In genomic region chr3:71075481-71075880, GRCh38 we compare ENCODE assay signal across 19 cellular contexts.
A peak's percentile ranks its signal among the peaks of the same experiment; 100 is the strongest.
DNase-seq lines count a peak whose midpoint lies in the region; ATAC-seq and TF ChIP-seq lines count a peak whose summit lies in the region.
"Had no signal": no experiment of that assay in that cellular context is flagged by ENCODE, and none has a peak within 500 bp of the region (broad histone marks: within the 10 kb centered on the region; RNA-seq: fewer than 3 reads in every experiment).

No MANE protein-coding gene starts in this region.

- intact Hi-C loops in CD8-positive, alpha-beta T cell (cut with DNase I, micrococcal nuclease), result loop anchor here in 1 of 2 experiments (10.0 kb wide), 1 partner anchor 521 kb away; no protein-coding TSS in a partner anchor
- intact Hi-C loops in adrenal gland (cut with DNase I), result no loop called here

- no peak overlapping the region for H2AK5ac ChIP-seq in mesendoderm (ENCODE audit: low read length)

- 98 to 100% (median 99%) methylated on average over 2 of the region's 2 CpGs for WGBS in adrenal gland, 4 donors
- no CpG with 5 or more reads among the region's 2 CpGs for WGBS in mesendoderm (ENCODE audit: extremely low coverage, insufficient coverage, low lambda C conversion rate)

- H4K20me1 ChIP-seq in osteoblast (ENCODE audit: insufficient read depth, low read length), result peaks cover 5% of the 10 kb centered on the region

- peaks cover 16% of the 10 kb centered on the region for H3K36me3 ChIP-seq in CD4-positive, CD25-positive, alpha-beta regulatory T cell (ENCODE audit: control insufficient read depth, insufficient read depth, low read length)
- no peaks in the 10 kb centered on the region for H3K36me3 ChIP-seq in CD8-positive, alpha-beta T cell (ENCODE audit: insufficient read depth, low read length)
- H3K36me3 ChIP-seq in osteoblast (ENCODE audit: insufficient read depth, low read length) (peaks cover 3% of the 10 kb centered on the region), SJCRH30 (no peaks in the 10 kb centered on the region), adrenal gland (replicated peaks in 1 of 2) (no peaks in the 10 kb centered on the region), mesendoderm (ENCODE audit: control insufficient read depth, insufficient read depth, low read length) (no peaks in the 10 kb centered on the region)
- H3K36me3 ChIP-seq: BE2C, Peyer's patch had no signal

- peaks cover 16% of the 10 kb centered on the region for H3K36me3 Mint-ChIP-seq in CD4-positive, CD25-positive, alpha-beta regulatory T cell
- H3K36me3 Mint-ChIP-seq in CD8-positive, alpha-beta T cell, result peaks cover 28% of the 10 kb centered on the region
- H3K36me3 Mint-ChIP-seq in activated naive CD8-positive, alpha-beta T cell treated with anti-CD3 and anti-CD28 coated beads, Interleukin-2, amount 50 U/mL, for 24 hours (ENCODE audit: low read depth), result peaks cover 55% of the 10 kb centered on the region
- H3K36me3 Mint-ChIP-seq: WTC11 had no signal

- H2BK15ac ChIP-seq in mesendoderm (replicated peaks; ENCODE audit: low read depth), result no peak overlapping the region

- POLR2A ChIA-PET in CD8-positive, alpha-beta T cell (lab: Charles Lee), result no interaction called here

- no peak overlapping the region for H3K23ac ChIP-seq in mesendoderm (ENCODE audit: low read length)

- no peak for TF ChIP-seq POLR2A in adrenal gland (IDR thresholded peaks at IDR 0.05)

- DNase-seq in CD4-positive, CD25-positive, alpha-beta regulatory T cell, result no peak
- DNase-seq in CD8-positive, alpha-beta T cell, result no peak
- DNase-seq in activated naive CD8-positive, alpha-beta T cell treated with anti-CD3 and anti-CD28 coated beads, Interleukin-2, amount 50 U/mL, for 24 hours, result no peak
- DNase-seq in osteoblast (ENCODE audit: insufficient read length, low spot score, missing footprints) (no peak), SJCRH30 (no peak), adrenal gland (no peak), DMS 273 (lab: John Stamatoyannopoulos, UW; ENCODE audit: unreplicated experiment) (no peak), mesendoderm (no peak)
- DNase-seq: activated gamma-delta T cell; BE2C; endodermal cell; NCI-H1105 treated with DMSO at 0.1 percent for 48 hours; NCI-H2081 treated with DMSO at 0.1 percent for 48 hours; NK-92 treated with Interleukin-12 subunit alpha and Interleukin-12 subunit beta, amount 100 ng/mL, for 24 hours; Peyer's patch; spleen; stimulated activated CD4-positive, alpha-beta T cell treated with anti-CD3 and anti-CD28 coated beads, Interleukin-4, amount 100 ng/mL, for 24 hours had no signal

- H3K56ac ChIP-seq in mesendoderm (ENCODE audit: low read length), result no peak overlapping the region

- no peak overlapping the region for H2BK5ac ChIP-seq in mesendoderm (ENCODE audit: low read length)

- H3K27me3 ChIP-seq in CD4-positive, CD25-positive, alpha-beta regulatory T cell (ENCODE audit: control insufficient read depth, insufficient read depth, low read length), result no peaks in the 10 kb centered on the region
- H3K27me3 ChIP-seq in CD8-positive, alpha-beta T cell (ENCODE audit: insufficient read depth, low read length), result no peaks in the 10 kb centered on the region
- H3K27me3 ChIP-seq in osteoblast (ENCODE audit: insufficient read depth, low read length) (no peaks in the 10 kb centered on the region), SJCRH30 (no peaks in the 10 kb centered on the region), adrenal gland (no peaks in the 10 kb centered on the region), mesendoderm (ENCODE audit: insufficient read depth, low read length, poor library complexity) (no peaks in the 10 kb centered on the region)
- H3K27me3 ChIP-seq: BE2C, Peyer's patch, spleen had no signal

- H3K79me1 ChIP-seq in mesendoderm (ENCODE audit: low read length), result no peaks in the 10 kb centered on the region

- no peak overlapping the region for H2AFZ ChIP-seq in osteoblast (ENCODE audit: low read length)

- no peak for TF ChIP-seq CTCF in CD8-positive, alpha-beta T cell (IDR thresholded peaks at IDR 0.05)
- TF ChIP-seq CTCF in osteoblast (IDR thresholded peaks at IDR 0.05; ENCODE audit: extremely low read depth, low read depth, low read length) (no peak), adrenal gland (IDR thresholded peaks at IDR 0.05) (no peak)

- H3K27me3 Mint-ChIP-seq in CD4-positive, CD25-positive, alpha-beta regulatory T cell, result no peaks in the 10 kb centered on the region
- H3K27me3 Mint-ChIP-seq in CD8-positive, alpha-beta T cell (ENCODE audit: low read depth), result no peaks in the 10 kb centered on the region
- H3K27me3 Mint-ChIP-seq in activated naive CD8-positive, alpha-beta T cell treated with anti-CD3 and anti-CD28 coated beads, Interleukin-2, amount 50 U/mL, for 24 hours, result no peaks in the 10 kb centered on the region

- H3K27ac Mint-ChIP-seq in CD4-positive, CD25-positive, alpha-beta regulatory T cell, result peak overlapping the region; percentile 57 to 83 (median 81)
- peak overlapping the region; percentile 81 for H3K27ac Mint-ChIP-seq in CD8-positive, alpha-beta T cell
- H3K27ac Mint-ChIP-seq in activated naive CD8-positive, alpha-beta T cell treated with anti-CD3 and anti-CD28 coated beads, Interleukin-2, amount 50 U/mL, for 24 hours, result peak overlapping the region; percentile 89
- H3K27ac Mint-ChIP-seq: endodermal cell; T-helper 2 cell treated with Interferon-gamma antibody and Interleukin-4, amounts not matched to agents 5 μg/mL and 100 μg/mL, for 36 hours had no signal

- H4K5ac ChIP-seq in mesendoderm (ENCODE audit: low read length), result no peak overlapping the region

- no peak overlapping the region for H3K4me3 ChIP-seq in CD4-positive, CD25-positive, alpha-beta regulatory T cell (ENCODE audit: low read depth, low read length)
- H3K4me3 ChIP-seq in CD8-positive, alpha-beta T cell (ENCODE audit: low read depth, low read length), result no peak overlapping the region
- H3K4me3 ChIP-seq in osteoblast (ENCODE audit: insufficient read depth, low read length), result no peak overlapping the region
- no peak overlapping the region for H3K4me3 ChIP-seq in SJCRH30
- no peak overlapping the region for H3K4me3 ChIP-seq in adrenal gland
- no peak overlapping the region for H3K4me3 ChIP-seq in mesendoderm (ENCODE audit: low read length)
- H3K4me3 ChIP-seq: Peyer's patch, spleen had no signal

- peak in 1 of 2 donors; percentile 30 for ATAC-seq in CD4-positive, CD25-positive, alpha-beta regulatory T cell (ENCODE audit: low read depth in 2 of 2)
- ATAC-seq in CD8-positive, alpha-beta T cell, result peak; percentile 56
- peak; percentile 25 for ATAC-seq in activated naive CD8-positive, alpha-beta T cell treated with anti-CD3 and anti-CD28 coated beads, Interleukin-2, amount 50 U/mL, for 24 hours
- ATAC-seq: WTC11 had no signal

- peaks cover 0 to 2% (median 0%) of the 10 kb centered on the region in 7 donors for H3K9me3 Mint-ChIP-seq in CD4-positive, CD25-positive, alpha-beta regulatory T cell
- no peaks in the 10 kb centered on the region for H3K9me3 Mint-ChIP-seq in CD8-positive, alpha-beta T cell
- H3K9me3 Mint-ChIP-seq in activated naive CD8-positive, alpha-beta T cell treated with anti-CD3 and anti-CD28 coated beads, Interleukin-2, amount 50 U/mL, for 24 hours, result no peaks in the 10 kb centered on the region
- H3K9me3 Mint-ChIP-seq: endodermal cell; T-helper 2 cell treated with Interferon-gamma antibody and Interleukin-4, amounts not matched to agents 5 μg/mL and 100 μg/mL, for 36 hours; WTC11 had no signal

- CTCF ChIA-PET in CD8-positive, alpha-beta T cell (lab: Charles Lee), result interaction anchor here (1.0 kb wide), 1 partner anchor 53 kb away, joined by 3 read pairs; no protein-coding TSS in a partner anchor

- no peaks in the 10 kb centered on the region for H3K9me3 ChIP-seq in CD4-positive, CD25-positive, alpha-beta regulatory T cell (ENCODE audit: control insufficient read depth in 2 of 2, low read length in 2 of 2)
- H3K9me3 ChIP-seq in CD8-positive, alpha-beta T cell (ENCODE audit: low read length), result no peaks in the 10 kb centered on the region
- H3K9me3 ChIP-seq in osteoblast (ENCODE audit: low read depth, low read length), result no peaks in the 10 kb centered on the region
- H3K9me3 ChIP-seq in SJCRH30 (replicated peaks), result no peaks in the 10 kb centered on the region
- no peaks in the 10 kb centered on the region for H3K9me3 ChIP-seq in adrenal gland (replicated peaks in 1 of 3)
- H3K9me3 ChIP-seq: BE2C, Peyer's patch, spleen had no signal

- peaks cover 40% of the 10 kb centered on the region for H3K4me1 ChIP-seq in CD4-positive, CD25-positive, alpha-beta regulatory T cell (ENCODE audit: control insufficient read depth, insufficient read depth, low read length, poor library complexity, severe bottlenecking)
- H3K4me1 ChIP-seq in CD8-positive, alpha-beta T cell (ENCODE audit: insufficient read depth, low read length), result peaks cover 94% of the 10 kb centered on the region
- peaks cover 50% of the 10 kb centered on the region for H3K4me1 ChIP-seq in osteoblast (ENCODE audit: insufficient read depth, low read length)
- H3K4me1 ChIP-seq in SJCRH30, result no peaks in the 10 kb centered on the region
- H3K4me1 ChIP-seq in adrenal gland (replicated peaks in 1 of 2), result peaks cover 5 to 8% of the 10 kb centered on the region in 2 donors
- H3K4me1 ChIP-seq in mesendoderm (ENCODE audit: control insufficient read depth, low read depth, low read length), result no peaks in the 10 kb centered on the region
- H3K4me1 ChIP-seq: BE2C had no signal

- H3K4me2 ChIP-seq in osteoblast (ENCODE audit: insufficient read depth, low read length), result no peak overlapping the region
- H3K4me2 ChIP-seq in mesendoderm (ENCODE audit: low read length), result no peak overlapping the region

- H3K4ac ChIP-seq in mesendoderm (ENCODE audit: low read depth, low read length), result no peak overlapping the region

- peaks cover 79% of the 10 kb centered on the region for H3K79me2 ChIP-seq in osteoblast (ENCODE audit: insufficient read depth, low read length)
- no peaks in the 10 kb centered on the region for H3K79me2 ChIP-seq in mesendoderm (ENCODE audit: control insufficient read depth, insufficient read depth, low read length)

- no peak overlapping the region for H3K18ac ChIP-seq in mesendoderm (ENCODE audit: low read length)

- H3K4me1 Mint-ChIP-seq in CD4-positive, CD25-positive, alpha-beta regulatory T cell, result peaks cover 43 to 95% (median 70%) of the 10 kb centered on the region in 4 donors
- H3K4me1 Mint-ChIP-seq in CD8-positive, alpha-beta T cell (ENCODE audit: low read depth), result peaks cover 92% of the 10 kb centered on the region
- peaks cover 100% of the 10 kb centered on the region for H3K4me1 Mint-ChIP-seq in activated naive CD8-positive, alpha-beta T cell treated with anti-CD3 and anti-CD28 coated beads, Interleukin-2, amount 50 U/mL, for 24 hours

- H3K4me3 Mint-ChIP-seq in CD4-positive, CD25-positive, alpha-beta regulatory T cell, result no peak overlapping the region
- H3K4me3 Mint-ChIP-seq in CD8-positive, alpha-beta T cell, result no peak overlapping the region
- H3K4me3 Mint-ChIP-seq in activated naive CD8-positive, alpha-beta T cell treated with anti-CD3 and anti-CD28 coated beads, Interleukin-2, amount 50 U/mL, for 24 hours, result no peak overlapping the region
- H3K4me3 Mint-ChIP-seq: endodermal cell; T-helper 2 cell treated with Interferon-gamma antibody and Interleukin-4, amounts not matched to agents 5 μg/mL and 100 μg/mL, for 36 hours; WTC11 had no signal

- no peak overlapping the region for H3K27ac ChIP-seq in CD4-positive, CD25-positive, alpha-beta regulatory T cell (ENCODE audit: insufficient read depth, low read length, poor library complexity, severe bottlenecking)
- no peak overlapping the region for H3K27ac ChIP-seq in CD8-positive, alpha-beta T cell (ENCODE audit: low read depth, low read length)
- H3K27ac ChIP-seq in osteoblast (ENCODE audit: low read depth, low read length), result peak overlapping the region; percentile 78
- no peak overlapping the region for H3K27ac ChIP-seq in SJCRH30
- H3K27ac ChIP-seq in adrenal gland, result no peak overlapping the region
- no peak overlapping the region for H3K27ac ChIP-seq in mesendoderm (ENCODE audit: low read depth, low read length)
- H3K27ac ChIP-seq: Peyer's patch had no signal

- no peak overlapping the region for H2BK120ac ChIP-seq in mesendoderm (ENCODE audit: low read depth, low read length)

- no peak overlapping the region for H4K8ac ChIP-seq in mesendoderm (ENCODE audit: low read depth, low read length)

- no peak overlapping the region for H3K9ac ChIP-seq in mesendoderm (ENCODE audit: low read length)
